ENCODE assay signal across 1 cellular context in genomic region chr1:94806451-94806861, GRCh38.
A peak's percentile ranks its signal among the peaks of the same experiment; 100 is the strongest.
TF ChIP-seq lines count a peak whose summit lies in the region.

No MANE protein-coding gene starts in this region.

TF ChIP-seq in HepG2, 621 proteins besides CTCF, POLR2A, EP300 and RAD21:
- 0 out of 2 replicates have a peak, but pooled peaks have one; percentile 3 for TF ChIP-seq U2AF2 (IDR thresholded peaks at IDR 0.05; ENCODE audit: low read depth, low read length)
- no peak for TF ChIP-seq FOXA1 (IDR thresholded peaks at IDR 0.05)
- no peak for TF ChIP-seq FOXA1 (CRISPR knock-in tag; IDR thresholded peaks at IDR 0.05)
